In genomic region chr1:154404984-154405761, GRCh38 we compare ENCODE assay signal across 8 cellular contexts. TPM values are rescaled to one million over a fixed set of nuclear protein-coding genes. Genes with fewer than 3 reads are reported as not detected.
DNase-seq lines count a peak whose midpoint lies in the region; ATAC-seq and TF ChIP-seq lines count a peak whose summit lies in the region.

Gene IL6R, plus strand, starts transcription at chr1:154405343. Its CDS starts 287 bp downstream, at chr1:154405630.

- TF ChIP-seq CTCF in GM20000 (IDR thresholded peaks at IDR 0.05; ENCODE audit: extremely low read depth, missing control alignments) (peak; percentile 24), LNCaP clone FGC (IDR thresholded peaks at IDR 0.05; ENCODE audit: control insufficient read depth, extremely low read depth, insufficient read depth) (peak; percentile 66), breast epithelium (IDR thresholded peaks at IDR 0.05) (peak; percentile 7 to 68 (median 53))

- intact Hi-C loops in breast epithelium (cut with DNase I; ENCODE audit: low total_unique reads), result no loop called here
- intact Hi-C loops in sciatic nerve (cut with DNase I), result no loop called here

- H3K27me3 ChIP-seq in breast epithelium (no peaks in the 10 kb centered on the region), iPS-18a (ENCODE audit: control insufficient read depth, insufficient read depth, low read length) (peaks cover 52% of the 10 kb centered on the region)

- H3K9ac ChIP-seq in iPS-18a (ENCODE audit: low read length), result peak within 1 kb of the TSS; percentile 1

- ATAC-seq in sciatic nerve, result peak; percentile 88
- ATAC-seq in GM19452 (IDR thresholded peaks at IDR 0.05; ENCODE audit: unreplicated experiment), result no peak

- peak; percentile 83 for TF ChIP-seq POLR2A in breast epithelium (IDR thresholded peaks at IDR 0.05)

- DNase-seq in CD1c-positive myeloid dendritic cell (ENCODE audit: extremely low spot score) (peak; percentile 98), GM20000 (ENCODE audit: low spot score) (peak; percentile 76), LNCaP clone FGC (ENCODE audit: low read depth) (peak; percentile 71), UCSD-AML1 (lab: John Stamatoyannopoulos, UW; ENCODE audit: unreplicated experiment) (peak; percentile 86), breast epithelium (ENCODE audit: low spot score in 2 of 2) (peak; percentile 92 to 95), sciatic nerve (ENCODE audit: low spot score) (peak; percentile 94)

- peak within 1 kb of the TSS; percentile 96 to 99 for H3K27ac ChIP-seq in breast epithelium
- no peak within 1 kb of the TSS for H3K27ac ChIP-seq in iPS-18a (ENCODE audit: low read length)

- H3K9me3 ChIP-seq in breast epithelium (no peaks in the 10 kb centered on the region), iPS-18a (ENCODE audit: control insufficient read depth, low read depth, low read length) (no peaks in the 10 kb centered on the region)

- H3K4me3 ChIP-seq in LNCaP clone FGC (ENCODE audit: low read depth, low read length), result peak within 1 kb of the TSS; percentile 85
- H3K4me3 ChIP-seq in breast epithelium, result peak within 1 kb of the TSS; percentile 79 to 87 (median 85)
- H3K4me3 ChIP-seq in iPS-18a (ENCODE audit: low read length), result peak within 1 kb of the TSS; percentile 52

- peaks cover 5 to 23% of the 10 kb centered on the region in 2 donors for H3K4me1 ChIP-seq in breast epithelium
- peaks cover 10% of the 10 kb centered on the region for H3K4me1 ChIP-seq in iPS-18a (ENCODE audit: control insufficient read depth, low read depth, low read length)

- H3K36me3 ChIP-seq in breast epithelium (no peaks in the 10 kb centered on the region), iPS-18a (ENCODE audit: control insufficient read depth, low read depth, low read length) (no peaks in the 10 kb centered on the region)

RNA-seq across cellular contexts. Expression of gene IL6R, which starts in this region (rescaled TPM):
- total RNA-seq in breast epithelium, result 10 to 100 TPM; 23.6 to 26.8 (median 24.0) TPM
- 26.6 TPM for total RNA-seq in sciatic nerve
